ENCODE assay signal across 8 cellular contexts in the genomic region with DNA sequence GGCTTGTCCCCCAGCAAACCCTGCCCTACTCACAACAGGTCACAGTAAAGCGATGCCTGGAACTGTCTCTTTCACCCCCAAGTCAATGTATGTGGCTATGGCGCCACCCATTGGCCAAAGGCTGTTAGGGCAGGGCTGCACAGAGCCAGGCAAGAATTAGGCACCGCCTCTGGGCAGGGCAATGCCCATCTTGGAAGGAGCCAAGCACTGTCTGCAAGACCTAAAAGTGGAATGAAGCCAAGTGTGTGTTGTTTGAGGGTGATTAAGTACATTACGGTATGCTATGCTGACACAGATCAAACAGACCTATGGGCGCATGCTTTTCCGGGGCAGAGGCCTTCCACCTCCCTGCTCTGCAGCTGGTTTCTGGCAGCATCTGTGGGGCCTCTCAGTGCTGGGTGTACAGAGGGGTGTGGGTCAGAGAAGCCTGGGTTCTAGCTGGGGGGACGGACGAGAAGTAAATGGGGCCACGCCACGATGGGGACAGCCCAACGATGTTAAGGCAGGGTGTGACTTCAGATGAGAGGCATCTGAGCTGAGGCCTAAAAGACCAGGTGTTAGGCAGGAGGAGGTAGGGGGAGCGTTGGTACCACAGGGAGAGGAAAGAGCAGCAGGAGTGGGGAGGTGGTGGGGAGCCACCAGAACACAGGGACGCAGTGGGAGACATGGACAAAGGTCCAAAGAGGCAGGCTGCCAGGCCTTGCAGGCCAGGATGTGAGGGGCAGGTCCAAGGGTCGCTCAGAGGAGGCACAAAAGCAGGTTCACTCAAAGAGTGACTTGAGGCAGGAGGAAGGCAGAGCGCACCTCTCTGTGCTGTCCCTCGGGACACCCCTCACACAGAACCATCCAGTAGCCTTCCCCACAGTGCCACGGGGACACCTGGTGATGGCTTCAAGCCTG. TPM values are rescaled to one million over a fixed set of nuclear protein-coding genes. Genes with fewer than 3 reads are reported as not detected.
DNase-seq lines count a peak whose midpoint lies in the region; ATAC-seq and TF ChIP-seq lines count a peak whose summit lies in the region.

No MANE protein-coding gene starts in this region.

- CTCF ChIA-PET in OCI-LY7 (lab: Charles Lee; ENCODE audit: unreplicated experiment) = no interaction called here

- peaks cover 18% of the 10 kb centered on the region for H3K4me1 Mint-ChIP-seq in activated T-helper 1 cell treated with anti-CD3 and anti-CD28 coated beads, Interleukin-12 subunit alpha, Interleukin-12 subunit beta, Interleukin-2, Interleukin-4 antibody, amounts not matched to agents 30 ng/mL and 10 ng/mL and 1 ng/mL, durations not matched to agents 14 hours and 24 hours and 36 hours (ENCODE audit: low read depth)

- H2AFZ ChIP-seq in OCI-LY7 (ENCODE audit: low read length) = no peak overlapping the region

- no peaks in the 10 kb centered on the region for H3K9me2 ChIP-seq in OCI-LY7 (ENCODE audit: insufficient read depth, low read length)

- H3K36me3 Mint-ChIP-seq in activated T-helper 1 cell treated with anti-CD3 and anti-CD28 coated beads, Interleukin-12 subunit alpha, Interleukin-12 subunit beta, Interleukin-2, Interleukin-4 antibody, amounts not matched to agents 30 ng/mL and 10 ng/mL and 1 ng/mL, durations not matched to agents 14 hours and 24 hours and 36 hours (ENCODE audit: low read depth) = peaks cover 8% of the 10 kb centered on the region

- no peaks in the 10 kb centered on the region for H4K20me1 ChIP-seq in OCI-LY7 (ENCODE audit: insufficient read depth, low read length)

- DNase-seq in Caki2 (ENCODE audit: low read depth) (peak; percentile 93), OCI-LY7 (ENCODE audit: low spot score) (peak; percentile 58), fibroblast of pulmonary artery (ENCODE audit: low read depth) (peak; percentile 84), occipital lobe (lab: John Stamatoyannopoulos, UW) (peak; percentile 25)
- peak; percentile 58 for DNase-seq in activated T-helper 1 cell treated with anti-CD3 and anti-CD28 coated beads, Interleukin-12 subunit alpha, Interleukin-12 subunit beta, Interleukin-2, Interleukin-4 antibody, amounts not matched to agents 30 ng/mL and 10 ng/mL and 1 ng/mL, durations not matched to agents 14 hours and 24 hours and 36 hours (ENCODE audit: low spot score)

- H3K4me3 ChIP-seq in OCI-LY7 (ENCODE audit: low read depth, low read length, poor library complexity, severe bottlenecking) (no peak overlapping the region), fibroblast of pulmonary artery (replicated peaks; ENCODE audit: low read depth, low read length) (no peak overlapping the region)

- no peak overlapping the region for H3K4me2 ChIP-seq in OCI-LY7 (ENCODE audit: low read length)

- peaks cover 1% of the 10 kb centered on the region for H3K27me3 Mint-ChIP-seq in activated T-helper 1 cell treated with anti-CD3 and anti-CD28 coated beads, Interleukin-12 subunit alpha, Interleukin-12 subunit beta, Interleukin-2, Interleukin-4 antibody, amounts not matched to agents 30 ng/mL and 10 ng/mL and 1 ng/mL, durations not matched to agents 14 hours and 24 hours and 36 hours (ENCODE audit: insufficient read depth)

- ATAC-seq in HG03280 (IDR thresholded peaks at IDR 0.05; ENCODE audit: unreplicated experiment) = peak; percentile 64
- ATAC-seq in GM19023 (IDR thresholded peaks at IDR 0.05; ENCODE audit: unreplicated experiment) = no peak
- ATAC-seq in GM19463 (IDR thresholded peaks at IDR 0.05; ENCODE audit: unreplicated experiment) = no peak

- no peaks in the 10 kb centered on the region for H3K9me3 ChIP-seq in OCI-LY7 (ENCODE audit: low read length)

- H3K4me3 Mint-ChIP-seq in activated T-helper 1 cell treated with anti-CD3 and anti-CD28 coated beads, Interleukin-12 subunit alpha, Interleukin-12 subunit beta, Interleukin-2, Interleukin-4 antibody, amounts not matched to agents 30 ng/mL and 10 ng/mL and 1 ng/mL, durations not matched to agents 14 hours and 24 hours and 36 hours = no peak overlapping the region

- POLR2A ChIA-PET in OCI-LY7 (lab: Charles Lee) = no interaction called here

- in situ Hi-C loops in Caki2 (cut with HindIII; ENCODE audit: low pct_unique_long_range_greater_than_20kb, low sequenced_read_pairs) = no loop called here

- H3K27ac Mint-ChIP-seq in activated T-helper 1 cell treated with anti-CD3 and anti-CD28 coated beads, Interleukin-12 subunit alpha, Interleukin-12 subunit beta, Interleukin-2, Interleukin-4 antibody, amounts not matched to agents 30 ng/mL and 10 ng/mL and 1 ng/mL, durations not matched to agents 14 hours and 24 hours and 36 hours = no peak overlapping the region

- intact Hi-C loops in OCI-LY7 (cut with micrococcal nuclease; ENCODE audit: unreplicated experiment) = loop anchor here (1.0 to 10.0 kb wide), 2 partner anchors 61 to 97 kb away; no protein-coding TSS in a partner anchor
- intact Hi-C loops in activated T-helper 1 cell treated with anti-CD3 and anti-CD28 coated beads, Interleukin-12 subunit alpha, Interleukin-12 subunit beta, Interleukin-2, Interleukin-4 antibody, amounts not matched to agents 30 ng/mL and 10 ng/mL and 1 ng/mL, durations not matched to agents 14 hours and 24 hours and 36 hours (cut with micrococcal nuclease) = loop anchor here (1.0 kb wide), 1 partner anchor 97 kb away; no protein-coding TSS in a partner anchor

- TF ChIP-seq CTCF in OCI-LY7 (conservative IDR thresholded peaks at IDR 0.05; ENCODE audit: low read length) (peak; percentile 84), fibroblast of pulmonary artery (IDR thresholded peaks at IDR 0.05; ENCODE audit: low read length, missing control alignments) (peak; percentile 100)

- H3K79me2 ChIP-seq in OCI-LY7 (ENCODE audit: insufficient read depth, low read depth, low read length) = no peaks in the 10 kb centered on the region

- no peaks in the 10 kb centered on the region for H3K9me3 Mint-ChIP-seq in activated T-helper 1 cell treated with anti-CD3 and anti-CD28 coated beads, Interleukin-12 subunit alpha, Interleukin-12 subunit beta, Interleukin-2, Interleukin-4 antibody, amounts not matched to agents 30 ng/mL and 10 ng/mL and 1 ng/mL, durations not matched to agents 14 hours and 24 hours and 36 hours

- BruUV-seq in OCI-LY7 (replicated peaks; lab: Mats Ljungman, UMichigan) = no TSS peak

- H3K4me1 ChIP-seq in OCI-LY7 (ENCODE audit: insufficient read depth, low read length, poor library complexity, severe bottlenecking) = no peaks in the 10 kb centered on the region

- no peak overlapping the region for H3K27ac ChIP-seq in OCI-LY7 (ENCODE audit: low read depth, low read length, poor library complexity, severe bottlenecking)

- no peaks in the 10 kb centered on the region; the same call in 1 of the 2 replicates for H3K36me3 ChIP-seq in OCI-LY7 (ENCODE audit: insufficient read depth, low read length)

RNA-seq across cellular contexts. Expression of a gene that starts 49.8 kb away (rescaled TPM):
- 145 and 177 TPM in 2 replicates for total RNA-seq in Caki2 (2014; rRNA removed; shearing (Covaris generic); ENCODE audit: low replicate concordance)
- 16.8 and 23.4 TPM in 2 replicates for total RNA-seq in OCI-LY7 (2014; rRNA removed; shearing (Covaris generic))
- total RNA-seq in OCI-LY7 (2022) (50.5 and 53.6 TPM in 2 replicates), occipital lobe (27.0 TPM)
- 124 and 126 TPM in 2 replicates for total RNA-seq in activated T-helper 1 cell treated with anti-CD3 and anti-CD28 coated beads, Interleukin-12 subunit alpha, Interleukin-12 subunit beta, Interleukin-2, Interleukin-4 antibody, amounts not matched to agents 30 ng/mL and 10 ng/mL and 1 ng/mL, durations not matched to agents 14 hours and 24 hours and 36 hours

Comparison
In these comparisons a context has a peak if more than half of its experiments do, and no peak if none do; other contexts are left out.
1. DNase-seq: peak in every context shown above with its lines; median percentile 93 in Caki2; 84 in fibroblast of pulmonary artery; 58 in OCI-LY7; 58 in activated T-helper 1 cell treated with anti-CD3 and anti-CD28 coated beads, Interleukin-12 subunit alpha, Interleukin-12 subunit beta, Interleukin-2, Interleukin-4 antibody, amounts not matched to agents 30 ng/mL and 10 ng/mL and 1 ng/mL, durations not matched to agents 14 hours and 24 hours and 36 hours; 25 in occipital lobe.